In the genomic region with DNA sequence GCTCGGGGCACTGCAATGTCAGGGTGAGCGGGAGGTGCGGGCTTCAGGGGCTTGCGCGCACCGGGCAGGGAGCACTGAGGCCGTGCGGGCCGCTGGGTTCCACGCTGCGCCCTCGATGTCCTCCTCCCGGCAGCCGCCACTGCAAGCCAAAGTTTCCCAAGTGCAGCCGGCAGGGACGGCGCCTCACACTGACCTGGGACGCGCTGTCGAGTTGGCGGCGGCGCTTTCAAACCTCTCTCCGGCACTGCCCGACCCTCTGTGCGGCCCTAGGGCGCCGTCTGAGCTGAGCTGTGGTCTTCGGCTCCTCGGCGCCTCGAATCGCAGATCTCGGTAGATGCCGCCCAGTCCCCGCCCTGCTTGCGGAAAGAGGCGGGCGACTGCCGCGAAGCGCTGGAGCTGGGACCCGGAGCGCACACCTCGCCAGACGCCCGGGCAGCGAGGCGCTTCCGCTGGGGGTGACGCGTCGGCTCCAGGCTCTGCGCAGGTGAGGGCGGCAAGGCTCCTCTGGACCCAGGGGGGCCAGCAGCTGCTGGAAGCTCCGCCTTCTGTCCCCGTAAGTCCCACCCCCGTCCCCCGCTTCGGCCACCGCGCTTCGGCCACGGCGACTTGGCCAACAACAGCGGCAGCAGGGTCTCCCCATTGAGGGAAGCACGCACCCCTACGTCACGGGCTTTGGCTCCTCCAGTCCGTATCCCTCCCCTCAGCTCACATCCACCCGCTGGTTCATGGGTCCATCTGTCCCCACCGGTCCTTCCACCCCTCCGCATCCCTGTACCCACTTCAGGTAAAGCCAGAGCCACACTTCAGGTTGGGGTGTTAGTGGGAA, we compare ENCODE assay signal across 8 cellular contexts. TPM values are rescaled to one million over a fixed set of nuclear protein-coding genes. Genes with fewer than 3 reads are reported as not detected.
DNase-seq lines count a peak whose midpoint lies in the region; ATAC-seq and TF ChIP-seq lines count a peak whose summit lies in the region.

A gene (minus strand): TSS at position 320 of the 826 bp plus-strand sequence. CDS start 10,261 bp downstream, outside the sequence.

- TF ChIP-seq POLR2A in right lobe of liver (IDR thresholded peaks at IDR 0.05), result no peak
- no peak for TF ChIP-seq POLR2A in suprapubic skin (IDR thresholded peaks at IDR 0.05)

- H3K36me3 ChIP-seq in right lobe of liver (no peaks in the 10 kb centered on the region), suprapubic skin (no peaks in the 10 kb centered on the region)

- peak; percentile 31 to 51 (median 41) for ATAC-seq in right lobe of liver
- no peak for ATAC-seq in HG02885 (IDR thresholded peaks at IDR 0.05; ENCODE audit: poor library complexity, unreplicated experiment)

- no peak for TF ChIP-seq EP300 in suprapubic skin (IDR thresholded peaks at IDR 0.05)

- peak within 1 kb of the TSS; percentile 44 for H3K27ac ChIP-seq in caudate nucleus (ENCODE audit: low read depth, low read length)
- no peak within 1 kb of the TSS for H3K27ac ChIP-seq in right lobe of liver
- no peak within 1 kb of the TSS for H3K27ac ChIP-seq in suprapubic skin

- no peak for TF ChIP-seq CTCF in right lobe of liver (IDR thresholded peaks at IDR 0.05)
- TF ChIP-seq CTCF in suprapubic skin (IDR thresholded peaks at IDR 0.05), result no peak

- peaks cover 0 to 14% (median 0%) of the 10 kb centered on the region in 4 donors for H3K4me1 ChIP-seq in right lobe of liver
- H3K4me1 ChIP-seq in suprapubic skin, result peaks cover 19% of the 10 kb centered on the region

- H3K9me3 ChIP-seq in right lobe of liver (no peaks in the 10 kb centered on the region), suprapubic skin (no peaks in the 10 kb centered on the region)

- 12% methylated on average over 9 of the region's 73 CpGs for WGBS in right lobe of liver (ENCODE audit: insufficient coverage, low coverage, low lambda C conversion rate, missing lambda C conversion rate)
- WGBS in suprapubic skin, result 11% methylated on average over 18 of the region's 73 CpGs

- intact Hi-C loops in right lobe of liver (cut with DNase I), result no loop called here

- DNase-seq in activated T-cell treated with anti-CD3 and anti-CD28 coated beads for 24 hours (ENCODE audit: low read depth) (peak; percentile 12), activated T-cell treated with anti-CD3 and anti-CD28 coated beads for 4 hours (no peak), NCI-H345 treated with DMSO at 0.1 percent for 48 hours (lab: John Stamatoyannopoulos, UW; ENCODE audit: unreplicated experiment) (peak; percentile 18), caudate nucleus (lab: John Stamatoyannopoulos, UW) (peak in 28 of 61 donors; percentile 6 to 70 (median 38)), right lobe of liver (peak in 2 of 3 donors; percentile 29 to 57), suprapubic skin (ENCODE audit: low spot score in 2 of 2) (no peak), AML-193 (lab: John Stamatoyannopoulos, UW) (no peak)

- peaks cover 10% of the 10 kb centered on the region in 2 donors for H3K27me3 ChIP-seq in right lobe of liver
- H3K27me3 ChIP-seq in suprapubic skin, result peaks cover 81% of the 10 kb centered on the region

- H3K4me3 ChIP-seq in right lobe of liver, result peak within 1 kb of the TSS; percentile 20 to 48 (median 32)
- H3K4me3 ChIP-seq in suprapubic skin, result peak within 1 kb of the TSS; percentile 50

RNA-seq across cellular contexts. Expression of the gene that starts here (rescaled TPM):
- under 1 TPM in 1 of 6 experiments, not detected in 5; 0.07 TPM for total RNA-seq in right lobe of liver
- total RNA-seq in suprapubic skin, result not detected

Comparison
In these comparisons a context has a peak if more than half of its experiments do, and no peak if none do; other contexts are left out.
1. DNase-seq: peak in activated T-cell treated with anti-CD3 and anti-CD28 coated beads for 24 hours (single experiment) and NCI-H345 treated with DMSO at 0.1 percent for 48 hours (single experiment); none in activated T-cell treated with anti-CD3 and anti-CD28 coated beads for 4 hours (single experiment), suprapubic skin (0 of 2) and AML-193 (0 of 2).
2. Peak in DNase-seq, ATAC-seq and H3K4me3 ChIP-seq in right lobe of liver; RNA of the gene not detected or under 1 TPM.